Comparison of ENCODE assay signal across 21 cellular contexts in genomic region chr3:133598405-133598804, GRCh38. TPM values are rescaled to one million over a fixed set of nuclear protein-coding genes. Genes with fewer than 3 reads are reported as not detected.
DNase-seq lines count a peak whose midpoint lies in the region; ATAC-seq and TF ChIP-seq lines count a peak whose summit lies in the region.
"Had no signal": no experiment of that assay in that cellular context is flagged by ENCODE, and none has a peak within 500 bp of the region (broad histone marks: within the 10 kb centered on the region; RNA-seq: fewer than 3 reads in every experiment).

No MANE protein-coding gene starts in this region.

- no peaks in the 10 kb centered on the region for H3K27me3 ChIP-seq in Panc1 (ENCODE audit: control insufficient read depth, insufficient read depth, low read length)
- no peaks in the 10 kb centered on the region for H3K27me3 ChIP-seq in neural progenitor cell
- no peaks in the 10 kb centered on the region for H3K27me3 ChIP-seq in thyroid gland
- H3K27me3 ChIP-seq: BE2C, SJCRH30 had no signal

- H3K9ac ChIP-seq in neural progenitor cell: no peak overlapping the region
- H3K9ac ChIP-seq: GM23248 had no signal

- POLR2A ChIA-PET in Panc1 (lab: Charles Lee): interaction anchor here (0.5 to 0.6 kb wide), 2 partner anchors 13 to 52 kb away, joined by 3 to 4 read pairs; no protein-coding TSS in a partner anchor

- H3K4me1 Mint-ChIP-seq in activated naive CD8-positive, alpha-beta T cell (ENCODE audit: low read depth): peaks cover 17% of the 10 kb centered on the region
- peaks cover 21% of the 10 kb centered on the region for H3K4me1 Mint-ChIP-seq in activated naive CD8-positive, alpha-beta T cell treated with anti-CD3 and anti-CD28 coated beads, Interleukin-2, amount 50 U/mL, for 24 hours
- no peaks in the 10 kb centered on the region for H3K4me1 Mint-ChIP-seq in neural progenitor cell

- peaks cover 13% of the 10 kb centered on the region; the same call in 1 of the 2 replicates for H3K4me1 ChIP-seq in Panc1 (ENCODE audit: control insufficient read depth, insufficient read depth, low read length)
- no peaks in the 10 kb centered on the region for H3K4me1 ChIP-seq in neural progenitor cell
- H3K4me1 ChIP-seq in thyroid gland: no peaks in the 10 kb centered on the region
- H3K4me1 ChIP-seq: A549, BE2C, SJCRH30 had no signal

- H3K36me3 Mint-ChIP-seq in activated naive CD8-positive, alpha-beta T cell: peaks cover 4% of the 10 kb centered on the region
- peaks cover 24% of the 10 kb centered on the region for H3K36me3 Mint-ChIP-seq in activated naive CD8-positive, alpha-beta T cell treated with anti-CD3 and anti-CD28 coated beads, Interleukin-2, amount 50 U/mL, for 24 hours (ENCODE audit: low read depth)
- H3K36me3 Mint-ChIP-seq in neural progenitor cell: peaks cover 9% of the 10 kb centered on the region

- H3K4me3 ChIP-seq in Panc1 (ENCODE audit: low read depth in 2 of 2, low read length in 2 of 2) (no peak overlapping the region), neural progenitor cell (no peak overlapping the region), thyroid gland (replicated peaks in 1 of 3) (no peak overlapping the region)
- H3K4me3 ChIP-seq: A549, GM23248, SJCRH30 had no signal

- H3K36me3 ChIP-seq in Panc1 (ENCODE audit: control insufficient read depth, insufficient read depth, low read length): peaks cover 6% of the 10 kb centered on the region
- H3K36me3 ChIP-seq in neural progenitor cell: peaks cover 4% of the 10 kb centered on the region
- H3K36me3 ChIP-seq in thyroid gland: no peaks in the 10 kb centered on the region

- no peak for DNase-seq in activated naive CD8-positive, alpha-beta T cell treated with anti-CD3 and anti-CD28 coated beads, Interleukin-2, amount 50 U/mL, for 24 hours
- DNase-seq in Panc1 (ENCODE audit: low read depth, low spot score) (no peak), neural progenitor cell (ENCODE audit: low spot score) (no peak), thyroid gland (no peak)
- DNase-seq: BE2C; GM23248; HCEC 1CT; Karpas-422; MV-4-11; NCI-H1105 treated with DMSO at 0.1 percent for 48 hours; NCI-H2081; NCI-H2171; NCI-H345; NCI-H524; NCI-H774; NK-92 treated with Interleukin-12 subunit alpha and Interleukin-12 subunit beta, amount 100 ng/mL, for 24 hours; SJCRH30 had no signal

- BruUV-seq in Panc1 (replicated peaks; lab: Mats Ljungman, UMichigan): no TSS peak

- H3K4me2 ChIP-seq in neural progenitor cell: no peak overlapping the region
- H3K4me2 ChIP-seq: A549 had no signal

- no peaks in the 10 kb centered on the region for H3K79me2 ChIP-seq in neural progenitor cell (ENCODE audit: low read depth)

- CTCF ChIA-PET in Panc1 (lab: Charles Lee): no interaction called here

- no peak overlapping the region for H2AFZ ChIP-seq in neural progenitor cell (replicated peaks)
- H2AFZ ChIP-seq: GM23248 had no signal

- H3K27ac ChIP-seq in Panc1 (ENCODE audit: low read length): peak overlapping the region; percentile 44
- H3K27ac ChIP-seq in neural progenitor cell: peak overlapping the region; percentile 30
- H3K27ac ChIP-seq in thyroid gland: no peak overlapping the region
- H3K27ac ChIP-seq: A549, GM23248, SJCRH30 had no signal

- no peak for TF ChIP-seq CTCF in Panc1 (IDR thresholded peaks at IDR 0.05)
- TF ChIP-seq CTCF in neural progenitor cell (IDR thresholded peaks at IDR 0.05): no peak
- no peak for TF ChIP-seq CTCF in thyroid gland (IDR thresholded peaks at IDR 0.05)

- no peaks in the 10 kb centered on the region for H3K9me3 ChIP-seq in Panc1 (ENCODE audit: control insufficient read depth, insufficient read depth, low read depth, low read length)
- no peaks in the 10 kb centered on the region for H3K9me3 ChIP-seq in neural progenitor cell (ENCODE audit: low read depth)
- no peaks in the 10 kb centered on the region for H3K9me3 ChIP-seq in thyroid gland
- H3K9me3 ChIP-seq: A549, BE2C, SJCRH30 had no signal

- intact Hi-C loops in Panc1 (cut with micrococcal nuclease; ENCODE audit: unreplicated experiment): loop anchor here (10.0 kb wide), 1 partner anchor 874 kb away; the partner anchor contains the start of gene NPHP3
- intact Hi-C loops in thyroid gland (cut with DNase I): no loop called here

- H3F3A ChIP-seq in neural progenitor cell (ENCODE audit: low read depth): no peaks in the 10 kb centered on the region

- no peak for ATAC-seq in activated naive CD8-positive, alpha-beta T cell treated with anti-CD3 and anti-CD28 coated beads, Interleukin-2, amount 50 U/mL, for 24 hours
- ATAC-seq in Panc1 (peak; percentile 11; the same call in 1 of the 2 replicates), GM21528 (IDR thresholded peaks at IDR 0.05; ENCODE audit: low FRiP score, unreplicated experiment) (no peak), HG02938 (IDR thresholded peaks at IDR 0.05; ENCODE audit: unreplicated experiment) (no peak)
- ATAC-seq: A549 had no signal

- TF ChIP-seq POLR2A in thyroid gland (IDR thresholded peaks at IDR 0.05): no peak

- no peaks in the 10 kb centered on the region for H3K27me3 Mint-ChIP-seq in activated naive CD8-positive, alpha-beta T cell
- no peaks in the 10 kb centered on the region for H3K27me3 Mint-ChIP-seq in activated naive CD8-positive, alpha-beta T cell treated with anti-CD3 and anti-CD28 coated beads, Interleukin-2, amount 50 U/mL, for 24 hours
- no peaks in the 10 kb centered on the region for H3K27me3 Mint-ChIP-seq in neural progenitor cell (ENCODE audit: insufficient read depth, low read depth)

- in situ Hi-C loops in Panc1 (cut with HindIII; ENCODE audit: low pct_unique_long_range_greater_than_20kb, low sequenced_read_pairs): no loop called here

- H3K27ac Mint-ChIP-seq in activated naive CD8-positive, alpha-beta T cell: peak overlapping the region; percentile 24
- no peak overlapping the region for H3K27ac Mint-ChIP-seq in activated naive CD8-positive, alpha-beta T cell treated with anti-CD3 and anti-CD28 coated beads, Interleukin-2, amount 50 U/mL, for 24 hours
- no peak overlapping the region for H3K27ac Mint-ChIP-seq in neural progenitor cell

- no peak overlapping the region for H3K4me3 Mint-ChIP-seq in activated naive CD8-positive, alpha-beta T cell
- no peak overlapping the region for H3K4me3 Mint-ChIP-seq in activated naive CD8-positive, alpha-beta T cell treated with anti-CD3 and anti-CD28 coated beads, Interleukin-2, amount 50 U/mL, for 24 hours
- H3K4me3 Mint-ChIP-seq in neural progenitor cell: no peak overlapping the region

- no peaks in the 10 kb centered on the region for H4K20me1 ChIP-seq in neural progenitor cell (ENCODE audit: low read depth)

- no peaks in the 10 kb centered on the region for H3K9me3 Mint-ChIP-seq in activated naive CD8-positive, alpha-beta T cell (ENCODE audit: low read depth)
- H3K9me3 Mint-ChIP-seq in activated naive CD8-positive, alpha-beta T cell treated with anti-CD3 and anti-CD28 coated beads, Interleukin-2, amount 50 U/mL, for 24 hours: no peaks in the 10 kb centered on the region
- no peaks in the 10 kb centered on the region for H3K9me3 Mint-ChIP-seq in neural progenitor cell

- WGBS in thyroid gland, 2 donors: 97% methylated on average over 3 of the region's 3 CpGs

RNA-seq across cellular contexts. Expression of gene CDV3, which starts 24.9 kb away (rescaled TPM):
- total RNA-seq in Panc1 (2021; ENCODE audit: unreplicated experiment): 506 TPM
- polyA plus RNA-seq in Panc1 (2012; ENCODE audit: insufficient read length): 291 TPM
- total RNA-seq in neural progenitor cell (ENCODE audit: low replicate concordance): 175 and 272 TPM in 2 replicates
- 100 to 1,000 TPM; 147 to 177 (median 166) TPM for total RNA-seq in thyroid gland

Comparison
In these comparisons a context has a peak if more than half of its experiments do, and no peak if none do; other contexts are left out.
1. H3K27ac ChIP-seq: peak in Panc1 (single experiment) and neural progenitor cell (single experiment); none in thyroid gland (0 of 3).